ENCODE assay signal across 15 cellular contexts in the genomic region with DNA sequence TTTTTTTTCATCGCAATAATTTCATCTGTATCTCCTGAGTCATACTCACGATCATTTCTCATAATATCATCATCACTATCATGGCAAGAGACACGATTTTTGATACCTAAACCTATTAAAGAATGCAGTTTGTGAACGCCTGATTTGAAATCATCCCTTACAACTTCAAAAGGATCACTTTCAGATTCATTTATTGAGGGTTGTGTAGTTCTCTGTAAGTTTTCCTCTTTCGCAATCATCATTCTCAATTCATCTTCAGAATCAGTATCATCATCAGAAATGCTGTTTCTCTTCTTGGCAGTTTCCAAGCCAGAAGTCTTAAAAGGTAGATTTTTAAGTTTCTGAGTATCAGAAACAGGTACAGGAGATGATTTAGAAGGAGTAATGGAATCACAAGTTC.
"Had no signal": no experiment of that assay in that cellular context is flagged by ENCODE, and none has a peak within 500 bp of the region (broad histone marks: within the 10 kb centered on the region; RNA-seq: fewer than 3 reads in every experiment).

No MANE protein-coding gene starts in this region.

- H3K9me3 Mint-ChIP-seq: activated B cell treated with CpG ODN at 0.5 μM for 24 hours; activated naive CD8-positive, alpha-beta T cell treated with anti-CD3 and anti-CD28 coated beads, Interleukin-2, amount 10 ng/mL, durations not matched to agents 7 days and 5 days; memory B cell; naive thymus-derived CD8-positive, alpha-beta T cell; T-helper 1 cell treated with Interleukin-12 subunit alpha and Interleukin-12 subunit beta and Interleukin-4 antibody, amounts not matched to agents 30 μg/mL and 1 μg/mL, for 36 hours had no signal

- H3K27ac Mint-ChIP-seq: activated B cell treated with CpG ODN at 0.5 μM for 24 hours; activated naive CD8-positive, alpha-beta T cell treated with anti-CD3 and anti-CD28 coated beads, Interleukin-2, amount 10 ng/mL, durations not matched to agents 7 days and 5 days; memory B cell; T-helper 1 cell treated with Interleukin-12 subunit alpha and Interleukin-12 subunit beta and Interleukin-4 antibody, amounts not matched to agents 30 μg/mL and 1 μg/mL, for 36 hours had no signal

- H3K4me3 Mint-ChIP-seq: activated B cell treated with CpG ODN at 0.5 μM for 24 hours; activated naive CD8-positive, alpha-beta T cell treated with anti-CD3 and anti-CD28 coated beads, Interleukin-2, amount 10 ng/mL, durations not matched to agents 7 days and 5 days; memory B cell; naive thymus-derived CD8-positive, alpha-beta T cell; T-helper 1 cell treated with Interleukin-12 subunit alpha and Interleukin-12 subunit beta and Interleukin-4 antibody, amounts not matched to agents 30 μg/mL and 1 μg/mL, for 36 hours had no signal

- H3K27me3 Mint-ChIP-seq: activated B cell treated with CpG ODN at 0.5 μM for 24 hours; activated naive CD8-positive, alpha-beta T cell treated with anti-CD3 and anti-CD28 coated beads, Interleukin-2, amount 10 ng/mL, durations not matched to agents 7 days and 5 days; memory B cell; naive thymus-derived CD8-positive, alpha-beta T cell had no signal

- DNase-seq: activated B cell treated with CpG ODN at 0.5 μM for 24 hours; activated naive CD8-positive, alpha-beta T cell treated with anti-CD3 and anti-CD28 coated beads, Interleukin-2, amount 10 ng/mL, durations not matched to agents 7 days and 5 days; anterior cingulate cortex; brain microvascular endothelial cell; cerebellar nuclear complex; effector memory CD4-positive, alpha-beta T cell; foreskin fibroblast; hippocampal formation; left ventricle myocardium inferior; naive thymus-derived CD8-positive, alpha-beta T cell; stimulated activated CD4-positive, alpha-beta T cell treated with anti-CD3 and anti-CD28 coated beads, Interleukin-2, amount 100 ng/mL, for 48 hours; stimulated activated naive CD8-positive, alpha-beta T cell treated with anti-CD3 and anti-CD28 coated beads, Interleukin-15, Interleukin-2, amounts not matched to agents 100 U/mL and 50 U/mL, for 24 hours; transverse colon had no signal

- ATAC-seq: naive thymus-derived CD8-positive, alpha-beta T cell; stimulated activated naive CD8-positive, alpha-beta T cell treated with anti-CD3 and anti-CD28 coated beads, Interleukin-15, Interleukin-2, amounts not matched to agents 100 U/mL and 50 U/mL, for 24 hours had no signal
